In the genomic region with DNA sequence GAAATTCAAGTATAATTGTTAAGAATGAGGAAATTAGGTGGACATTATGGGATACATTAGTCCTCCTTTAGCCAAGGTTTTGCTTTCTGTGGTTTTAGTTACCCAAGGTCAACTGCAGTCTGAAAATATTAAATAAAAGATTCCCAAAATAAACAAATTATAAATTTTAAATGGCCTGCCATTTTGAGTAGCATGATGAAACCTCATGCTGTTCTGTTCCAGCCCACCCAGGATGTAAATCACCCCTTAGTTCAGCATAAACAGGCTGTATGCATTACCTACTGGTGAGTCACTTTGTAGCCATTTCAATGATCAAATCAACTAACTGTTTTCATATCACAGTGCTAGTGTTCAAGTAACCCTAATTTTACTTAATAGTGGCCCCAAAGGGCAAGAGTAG, we compare ENCODE assay signal across 1 cellular context.
TF ChIP-seq lines count a peak whose summit lies in the region.

No MANE protein-coding gene starts in this region.

TF ChIP-seq in IMR-90, 13 proteins besides CTCF, POLR2A, EP300 and RAD21 (continued from another document):
- TF ChIP-seq, protein P1, sequence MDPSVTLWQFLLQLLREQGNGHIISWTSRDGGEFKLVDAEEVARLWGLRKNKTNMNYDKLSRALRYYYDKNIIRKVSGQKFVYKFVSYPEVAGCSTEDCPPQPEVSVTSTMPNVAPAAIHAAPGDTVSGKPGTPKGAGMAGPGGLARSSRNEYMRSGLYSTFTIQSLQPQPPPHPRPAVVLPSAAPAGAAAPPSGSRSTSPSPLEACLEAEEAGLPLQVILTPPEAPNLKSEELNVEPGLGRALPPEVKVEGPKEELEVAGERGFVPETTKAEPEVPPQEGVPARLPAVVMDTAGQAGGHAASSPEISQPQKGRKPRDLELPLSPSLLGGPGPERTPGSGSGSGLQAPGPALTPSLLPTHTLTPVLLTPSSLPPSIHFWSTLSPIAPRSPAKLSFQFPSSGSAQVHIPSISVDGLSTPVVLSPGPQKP (IDR thresholded peaks at IDR 0.05; ENCODE audit: borderline replicate concordance, low read depth, low read length): no peak
- TF ChIP-seq CHD1 (IDR thresholded peaks at IDR 0.05; ENCODE audit: low read depth, low read length): no peak
- TF ChIP-seq CEBPB (IDR thresholded peaks at IDR 0.05; ENCODE audit: low read depth, low read length): peak; percentile 64
